Comparison of ENCODE assay signal across 1 cellular context in the genomic region with DNA sequence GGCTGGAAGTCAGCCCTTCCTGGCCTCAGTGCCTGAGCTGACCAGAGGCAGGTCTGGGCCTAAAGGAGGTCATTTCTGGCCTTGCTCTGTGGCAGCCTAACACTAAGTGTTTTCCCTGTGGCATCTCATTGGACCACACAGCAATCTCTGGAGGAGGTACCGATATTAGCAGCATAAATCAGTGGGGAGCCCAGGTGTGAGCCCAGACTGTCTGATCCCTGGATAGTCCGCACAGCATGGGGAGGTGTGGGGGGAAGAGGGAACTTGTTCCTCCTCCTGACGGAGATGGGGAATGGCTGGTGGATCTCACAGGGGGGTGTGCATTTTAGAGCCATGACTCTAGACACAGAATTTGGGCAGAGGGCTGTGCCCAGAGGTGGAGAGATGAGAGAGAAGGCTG.
TF ChIP-seq lines count a peak whose summit lies in the region.

No MANE protein-coding gene starts in this region.

TF ChIP-seq in GM23338, 12 proteins besides CTCF, POLR2A, EP300 and RAD21 (continued from another document):
- no peak for TF ChIP-seq ZNF462 (CRISPR knock-in tag; IDR thresholded peaks at IDR 0.05)
